ENCODE assay signal across 11 cellular contexts in the genomic region with DNA sequence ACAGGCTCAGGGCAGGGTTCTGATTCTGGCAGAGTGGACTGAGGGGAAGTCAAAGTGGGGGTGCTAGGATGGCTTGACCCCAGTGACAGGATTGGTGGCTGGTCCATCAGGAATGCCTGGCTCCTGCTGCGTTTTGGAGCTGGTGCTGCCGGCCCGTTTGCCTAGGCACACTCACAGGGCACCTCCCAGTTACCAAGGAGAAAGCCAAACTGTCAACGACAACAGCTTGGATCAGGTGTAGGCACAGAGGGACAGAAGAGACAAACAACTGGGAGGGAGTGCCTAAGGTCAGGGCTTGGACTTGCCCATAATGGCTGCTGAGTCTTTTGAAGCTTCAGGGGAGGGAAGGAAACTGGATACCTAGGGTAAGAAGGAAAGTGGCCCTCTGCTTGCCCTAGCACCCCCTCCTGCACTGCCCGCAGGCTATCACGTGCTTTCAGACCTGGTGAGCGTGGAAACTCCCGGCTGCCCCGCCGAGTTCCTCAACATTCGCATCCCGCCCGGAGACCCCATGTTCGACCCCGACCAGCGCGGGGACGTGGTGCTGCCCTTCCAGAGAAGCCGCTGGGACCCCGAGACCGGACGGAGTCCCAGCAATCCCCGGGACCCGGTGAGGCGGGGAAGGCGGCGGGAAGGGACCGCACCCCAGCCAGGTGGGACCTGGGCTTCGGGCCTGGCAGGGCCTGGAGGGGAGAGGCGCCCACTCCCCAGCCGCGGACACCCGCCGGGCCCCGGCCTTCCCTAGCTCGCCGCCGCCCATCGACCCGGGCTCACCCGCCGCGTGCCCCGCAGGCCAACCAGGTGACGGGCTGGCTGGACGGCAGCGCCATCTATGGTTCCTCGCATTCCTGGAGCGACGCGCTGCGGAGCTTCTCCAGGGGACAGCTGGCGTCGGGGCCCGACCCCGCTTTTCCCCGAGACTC. TPM values are rescaled to one million over a fixed set of nuclear protein-coding genes. Genes with fewer than 3 reads are reported as not detected.
A peak's percentile ranks its signal among the peaks of the same experiment; 100 is the strongest.
DNase-seq lines count a peak whose midpoint lies in the region; ATAC-seq, FAIRE-seq and TF ChIP-seq lines count a peak whose summit lies in the region.
"Had no signal": no experiment of that assay in that cellular context is flagged by ENCODE, and none has a peak within 500 bp of the region (broad histone marks: within the 10 kb centered on the region; RNA-seq: fewer than 3 reads in every experiment).

No MANE protein-coding gene starts in this region.

- H3K27me3 Mint-ChIP-seq in activated CD4-positive, alpha-beta memory T cell treated with anti-CD3 and anti-CD28 coated beads, Interleukin-2, amount 10 ng/mL, durations not matched to agents 7 days and 5 days: peaks cover 43% of the 10 kb centered on the region

- intact Hi-C loops in sciatic nerve (cut with DNase I): no loop called here

- peak; percentile 29 for ATAC-seq in sciatic nerve

- WGBS in hepatocyte (ENCODE audit: low lambda C conversion rate, missing lambda C conversion rate): 24% methylated on average over 35 of the region's 57 CpGs

- POLR2A ChIA-PET in activated CD4-positive, alpha-beta memory T cell treated with anti-CD3 and anti-CD28 coated beads, Interleukin-2, amount 10 ng/mL, durations not matched to agents 7 days and 5 days (lab: Charles Lee): no interaction called here

- no peaks in the 10 kb centered on the region for H3K36me3 ChIP-seq in H7 (replicated peaks; ENCODE audit: control insufficient read depth, insufficient read depth, low read length)
- no peaks in the 10 kb centered on the region for H3K36me3 ChIP-seq in hepatocyte (replicated peaks; ENCODE audit: insufficient read depth, low read depth)

- H3K9me3 Mint-ChIP-seq in activated CD4-positive, alpha-beta memory T cell treated with anti-CD3 and anti-CD28 coated beads, Interleukin-2, amount 10 ng/mL, durations not matched to agents 7 days and 5 days: no peaks in the 10 kb centered on the region

- FAIRE-seq in HTR-8/SVneo (lab: Jason Lieb, UNC): no peak
- FAIRE-seq: TTC549 had no signal

- DNase-seq in H7: peak; percentile 80
- DNase-seq in activated CD4-positive, alpha-beta memory T cell treated with anti-CD3 and anti-CD28 coated beads, Interleukin-2, amount 10 ng/mL, durations not matched to agents 7 days and 5 days: no peak
- DNase-seq in hepatocyte (ENCODE audit: low spot score): peak; percentile 58
- no peak for DNase-seq in sciatic nerve (ENCODE audit: low spot score)
- no peak for DNase-seq in NCI-H1048 (lab: John Stamatoyannopoulos, UW)
- no peak for DNase-seq in HTR-8/SVneo (ENCODE audit: insufficient read length, low spot score)
- no peak for DNase-seq in middle frontal gyrus (ENCODE audit: extremely low spot score, low spot score)
- no peak for DNase-seq in NCI-H146 treated with DMSO at 0.1 percent for 48 hours (lab: John Stamatoyannopoulos, UW; ENCODE audit: unreplicated experiment)
- DNase-seq: NCI-H146 had no signal

- no peak overlapping the region for H3K27ac Mint-ChIP-seq in activated CD4-positive, alpha-beta memory T cell treated with anti-CD3 and anti-CD28 coated beads, Interleukin-2, amount 10 ng/mL, durations not matched to agents 7 days and 5 days

- no peaks in the 10 kb centered on the region for H3K9me2 ChIP-seq in hepatocyte (replicated peaks; ENCODE audit: insufficient read depth)

- no peaks in the 10 kb centered on the region for H3K79me2 ChIP-seq in hepatocyte

- CTCF ChIA-PET in activated CD4-positive, alpha-beta memory T cell treated with anti-CD3 and anti-CD28 coated beads, Interleukin-2, amount 10 ng/mL, durations not matched to agents 7 days and 5 days (lab: Charles Lee): interaction anchor here (0.9 to 1.3 kb wide), 3 partner anchors 8 to 17 kb away, joined by 3 to 4 read pairs (median 4); no protein-coding TSS in a partner anchor

- H4K20me1 ChIP-seq in hepatocyte (ENCODE audit: insufficient read depth, poor library complexity, severe bottlenecking): no peaks in the 10 kb centered on the region

- peaks cover 70% of the 10 kb centered on the region for H3K27me3 ChIP-seq in H7 (ENCODE audit: control insufficient read depth, insufficient read depth, low read length)
- peaks cover 29% of the 10 kb centered on the region for H3K27me3 ChIP-seq in hepatocyte

- H3K9me3 ChIP-seq in hepatocyte (ENCODE audit: low read depth): no peaks in the 10 kb centered on the region

- H3K4me1 ChIP-seq in hepatocyte (ENCODE audit: insufficient read depth): peaks cover 6% of the 10 kb centered on the region

- H3K4me3 Mint-ChIP-seq in activated CD4-positive, alpha-beta memory T cell treated with anti-CD3 and anti-CD28 coated beads, Interleukin-2, amount 10 ng/mL, durations not matched to agents 7 days and 5 days: peak overlapping the region; percentile 21

- H2AFZ ChIP-seq in hepatocyte: no peak overlapping the region

- no peaks in the 10 kb centered on the region for H3K36me3 Mint-ChIP-seq in activated CD4-positive, alpha-beta memory T cell treated with anti-CD3 and anti-CD28 coated beads, Interleukin-2, amount 10 ng/mL, durations not matched to agents 7 days and 5 days (ENCODE audit: low read depth)

- H3K27ac ChIP-seq in hepatocyte: no peak overlapping the region

- H3K4me3 ChIP-seq in H7 (ENCODE audit: insufficient read depth, low read depth, low read length) (peak overlapping the region; percentile 38), hepatocyte (no peak overlapping the region)

- H3K4me2 ChIP-seq in hepatocyte: peak overlapping the region; percentile 73

- peaks cover 15% of the 10 kb centered on the region for H3K4me1 Mint-ChIP-seq in activated CD4-positive, alpha-beta memory T cell treated with anti-CD3 and anti-CD28 coated beads, Interleukin-2, amount 10 ng/mL, durations not matched to agents 7 days and 5 days

- TF ChIP-seq CTCF in hepatocyte (IDR thresholded peaks at IDR 0.05; ENCODE audit: poor library complexity): peak; percentile 34

RNA-seq across cellular contexts. Expression of gene DUOX1, which starts 5.1 kb away (rescaled TPM):
- 0.24 and 0.37 TPM in 2 replicates for total RNA-seq in H7 (2014; rRNA removed; shearing (Covaris generic))
- total RNA-seq in activated CD4-positive, alpha-beta memory T cell treated with anti-CD3 and anti-CD28 coated beads, Interleukin-2, amount 10 ng/mL, durations not matched to agents 7 days and 5 days: under 1 TPM in 1 of 2 experiments, not detected in 1; 0.08 TPM
- total RNA-seq in hepatocyte: 3.3 and 3.8 TPM in 2 replicates
- 4.3 and 7.7 TPM in 2 replicates for polyA plus RNA-seq in hepatocyte
- 5.9 TPM for total RNA-seq in sciatic nerve

RNA-seq across cellular contexts. Expression of gene DUOXA1, which starts 5.3 kb away (rescaled TPM):
- total RNA-seq in H7 (2014; rRNA removed; shearing (Covaris generic)): 0.07 TPM in 1 of 2 replicates, not detected in the other
- total RNA-seq in activated CD4-positive, alpha-beta memory T cell treated with anti-CD3 and anti-CD28 coated beads, Interleukin-2, amount 10 ng/mL, durations not matched to agents 7 days and 5 days: not detected
- total RNA-seq in hepatocyte (7.5 and 10.9 TPM in 2 replicates), sciatic nerve (5.9 TPM)
- 6.3 and 15.2 TPM in 2 replicates for polyA plus RNA-seq in hepatocyte
- total RNA-seq: liver had no signal

RNA-seq across cellular contexts. Expression of gene DUOXA2, which starts 20.8 kb away (rescaled TPM):
- total RNA-seq in H7 (2014; rRNA removed; shearing (Covaris generic)): not detected in 2 replicates
- total RNA-seq in activated CD4-positive, alpha-beta memory T cell treated with anti-CD3 and anti-CD28 coated beads, Interleukin-2, amount 10 ng/mL, durations not matched to agents 7 days and 5 days: not detected
- total RNA-seq in hepatocyte (13.8 and 24.6 TPM in 2 replicates), sciatic nerve (not detected)
- 35.8 and 40.1 TPM in 2 replicates for polyA plus RNA-seq in hepatocyte
- total RNA-seq: liver had no signal

RNA-seq across cellular contexts. Expression of gene DUOX2, which starts 21.0 kb away (rescaled TPM):
- 0.15 TPM in 1 of 2 replicates, not detected in the other for total RNA-seq in H7 (2014; rRNA removed; shearing (Covaris generic))
- under 1 TPM in 1 of 2 experiments, not detected in 1; 0.23 TPM for total RNA-seq in activated CD4-positive, alpha-beta memory T cell treated with anti-CD3 and anti-CD28 coated beads, Interleukin-2, amount 10 ng/mL, durations not matched to agents 7 days and 5 days
- total RNA-seq in hepatocyte (34.2 and 37.4 TPM in 2 replicates), sciatic nerve (1.5 TPM)
- polyA plus RNA-seq in hepatocyte: 21.4 and 25.8 TPM in 2 replicates

RNA-seq across cellular contexts. Expression of gene SHF, which starts 52.8 kb away (rescaled TPM):
- 40.0 and 56.4 TPM in 2 replicates for total RNA-seq in H7 (2014; rRNA removed; shearing (Covaris generic))
- 1 to 10 TPM; 1.7 to 2.0 TPM for total RNA-seq in activated CD4-positive, alpha-beta memory T cell treated with anti-CD3 and anti-CD28 coated beads, Interleukin-2, amount 10 ng/mL, durations not matched to agents 7 days and 5 days
- 12.0 and 13.3 TPM in 2 replicates for total RNA-seq in hepatocyte
- 13.9 and 15.0 TPM in 2 replicates for polyA plus RNA-seq in hepatocyte
- 15.4 TPM for total RNA-seq in sciatic nerve

Comparison
In these comparisons a context has a peak if more than half of its experiments do, and no peak if none do; other contexts are left out.
1. DNase-seq: peak in H7 (single experiment) and hepatocyte (single experiment); none in activated CD4-positive, alpha-beta memory T cell treated with anti-CD3 and anti-CD28 coated beads, Interleukin-2, amount 10 ng/mL, durations not matched to agents 7 days and 5 days (single experiment), sciatic nerve (single experiment), NCI-H1048 (single experiment), HTR-8/SVneo (single experiment), middle frontal gyrus (single experiment) and NCI-H146 treated with DMSO at 0.1 percent for 48 hours (single experiment).
2. RNA of gene DUOXA2, which starts 20.8 kb away (total RNA-seq): 13.8 to 24.6 TPM in hepatocyte; not detected in H7, not detected in activated CD4-positive, alpha-beta memory T cell treated with anti-CD3 and anti-CD28 coated beads, Interleukin-2, amount 10 ng/mL, durations not matched to agents 7 days and 5 days and not detected in sciatic nerve (single experiment); every median in the first group is over 10 times any median in the second.